Comparison of ENCODE assay signal across 13 cellular contexts in the genomic region with DNA sequence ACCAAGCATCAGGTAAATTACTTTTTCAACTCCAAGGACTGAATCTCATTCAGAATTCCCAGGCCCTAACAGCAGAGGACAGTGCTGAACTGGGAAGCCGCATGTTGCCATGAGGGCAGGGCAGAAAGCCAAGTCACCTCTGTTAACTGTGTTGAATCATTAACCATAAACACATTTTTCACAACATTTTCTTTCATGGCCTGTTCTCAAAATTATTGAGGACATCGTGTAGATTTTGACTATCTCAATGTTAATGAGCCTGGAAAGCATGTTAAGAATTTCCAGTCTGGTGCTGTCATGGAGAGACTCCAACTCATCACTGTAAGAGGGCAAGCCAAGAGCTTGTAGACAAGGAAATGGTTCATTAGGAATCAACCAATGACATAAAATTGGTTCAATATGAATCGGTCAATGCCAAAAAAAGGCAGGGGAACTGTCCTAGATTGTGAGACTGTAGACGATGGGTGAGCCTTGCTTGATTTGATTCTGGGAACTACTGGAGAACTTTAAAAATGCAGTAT. TPM values are rescaled to one million over a fixed set of nuclear protein-coding genes. Genes with fewer than 3 reads are reported as not detected.
DNase-seq lines count a peak whose midpoint lies in the region; ATAC-seq and TF ChIP-seq lines count a peak whose summit lies in the region.
"Had no signal": no experiment of that assay in that cellular context is flagged by ENCODE, and none has a peak within 500 bp of the region (broad histone marks: within the 10 kb centered on the region; RNA-seq: fewer than 3 reads in every experiment).

No MANE protein-coding gene starts in this region.

- no peak overlapping the region for H4K5ac ChIP-seq in mesendoderm (ENCODE audit: low read length)

- no peak overlapping the region for H3K18ac ChIP-seq in mesendoderm (ENCODE audit: low read length)

- H3K27ac ChIP-seq in mesendoderm (ENCODE audit: low read depth, low read length) (no peak overlapping the region), suprapubic skin (no peak overlapping the region)

- H2BK15ac ChIP-seq in mesendoderm (replicated peaks; ENCODE audit: low read depth), result no peak overlapping the region

- no peaks in the 10 kb centered on the region for H3K79me1 ChIP-seq in mesendoderm (ENCODE audit: low read length)

- no peak for TF ChIP-seq POLR2A in suprapubic skin (IDR thresholded peaks at IDR 0.05)

- H4K8ac ChIP-seq in mesendoderm (ENCODE audit: low read depth, low read length), result no peak overlapping the region

- ATAC-seq in GM18861 (IDR thresholded peaks at IDR 0.05; ENCODE audit: unreplicated experiment), result no peak
- ATAC-seq in HG02885 (IDR thresholded peaks at IDR 0.05; ENCODE audit: poor library complexity, unreplicated experiment), result no peak
- ATAC-seq: stimulated activated memory B cell treated with anti-CD40 and anti-IgM and Interleukin-4, amounts not matched to agents 10 μg/mL and 1 μg/mL and 100 μg/mL, for 72 hours had no signal

- H3K4me3 ChIP-seq in AG10803 (ENCODE audit: low read length) (no peak overlapping the region), choroid plexus epithelial cell (ENCODE audit: low read depth, low read length) (no peak overlapping the region), mesendoderm (ENCODE audit: low read length) (no peak overlapping the region), suprapubic skin (no peak overlapping the region)

- H3K4ac ChIP-seq in mesendoderm (ENCODE audit: low read depth, low read length), result no peak overlapping the region

- H3K56ac ChIP-seq in mesendoderm (ENCODE audit: low read length), result no peak overlapping the region

- H2BK5ac ChIP-seq in mesendoderm (ENCODE audit: low read length), result no peak overlapping the region

- H3K4me2 ChIP-seq in mesendoderm (ENCODE audit: low read length), result no peak overlapping the region

- H3K23ac ChIP-seq in mesendoderm (ENCODE audit: low read length), result no peak overlapping the region

- H2AK5ac ChIP-seq in mesendoderm (ENCODE audit: low read length), result no peak overlapping the region

- no peak overlapping the region for H3K9ac ChIP-seq in mesendoderm (ENCODE audit: low read length)

- H2BK120ac ChIP-seq in mesendoderm (ENCODE audit: low read depth, low read length), result no peak overlapping the region

- whole genome bisulfite sequencing in mesendoderm (ENCODE audit: extremely low coverage, insufficient coverage, low lambda C conversion rate), result no CpG with 5 or more reads among the region's 4 CpGs
- 44% methylated on average over 4 of the region's 4 CpGs for WGBS in suprapubic skin

- H3K27me3 ChIP-seq in mesendoderm (ENCODE audit: insufficient read depth, low read length, poor library complexity) (no peaks in the 10 kb centered on the region), suprapubic skin (no peaks in the 10 kb centered on the region)

- peak; percentile 98 for DNase-seq in AG10803 (ENCODE audit: low read depth)
- peak; percentile 87 for DNase-seq in LHCN-M2 (ENCODE audit: low read depth)
- peak; percentile 93 for DNase-seq in choroid plexus epithelial cell (ENCODE audit: low read depth)
- peak; percentile 19 for DNase-seq in mesendoderm
- no peak for DNase-seq in suprapubic skin (ENCODE audit: low spot score in 2 of 2)
- no peak for DNase-seq in OCI-M1 (lab: John Stamatoyannopoulos, UW)
- DNase-seq: activated CD4-positive, alpha-beta T cell treated with anti-CD3 and anti-CD28 coated beads for 1 hour; cerebellar nuclear complex; NCI-H2081 had no signal

- H3K79me2 ChIP-seq in mesendoderm (ENCODE audit: control insufficient read depth, insufficient read depth, low read length), result no peaks in the 10 kb centered on the region

- H3K36me3 ChIP-seq in mesendoderm (ENCODE audit: control insufficient read depth, insufficient read depth, low read length), result no peaks in the 10 kb centered on the region
- H3K36me3 ChIP-seq in suprapubic skin, result no peaks in the 10 kb centered on the region

- no peak for TF ChIP-seq EP300 in suprapubic skin (IDR thresholded peaks at IDR 0.05)

- TF ChIP-seq CTCF in AG10803 (conservative IDR thresholded peaks at IDR 0.05; ENCODE audit: low read length) (peak; percentile 99), choroid plexus epithelial cell (conservative IDR thresholded peaks at IDR 0.05; ENCODE audit: low read depth, low read length) (peak; percentile 84), suprapubic skin (IDR thresholded peaks at IDR 0.05) (peak in 1 of 2 donors; percentile 20)

- no peaks in the 10 kb centered on the region for H3K9me3 ChIP-seq in suprapubic skin

- no peaks in the 10 kb centered on the region for H3K4me1 ChIP-seq in mesendoderm (ENCODE audit: control insufficient read depth, low read depth, low read length)
- H3K4me1 ChIP-seq in suprapubic skin, result peaks cover 5% of the 10 kb centered on the region

RNA-seq across cellular contexts. Expression of a gene that starts 33.7 kb away (rescaled TPM):
- total RNA-seq in LHCN-M2 (2014; rRNA removed) (13.3 and 20.5 TPM in 2 replicates), suprapubic skin (100 to 1,000 TPM in 1 of 4 donors, 10 to 100 TPM in 3; 59.0 to 120 (median 79.7) TPM)
- polyA plus RNA-seq in LHCN-M2 (2012), result 5.8 TPM
- polyA plus RNA-seq in mesendoderm (2013, experiment 1 of 2), result 0.24 TPM
- polyA plus RNA-seq in mesendoderm (2013, experiment 2 of 2), result 0.31 TPM
- total RNA-seq: neural crest cell had no signal

Comparison
In these comparisons a context has a peak if more than half of its experiments do, and no peak if none do; other contexts are left out.
1. DNase-seq: peak in AG10803 (single experiment), LHCN-M2 (single experiment), choroid plexus epithelial cell (single experiment) and mesendoderm (single experiment); none in suprapubic skin (0 of 2) and OCI-M1 (single experiment).